9 cellular contexts compared by ENCODE assay signal in genomic region chr6:139882977-139883728, GRCh38.
DNase-seq lines count a peak whose midpoint lies in the region; ATAC-seq, FAIRE-seq and TF ChIP-seq lines count a peak whose summit lies in the region.
"Had no signal": no experiment of that assay in that cellular context is flagged by ENCODE, and none has a peak within 500 bp of the region (broad histone marks: within the 10 kb centered on the region; RNA-seq: fewer than 3 reads in every experiment).

No MANE protein-coding gene starts in this region.

- H3K4me3 ChIP-seq in MM.1S (ENCODE audit: low read length) (no peak overlapping the region; the same call in 1 of the 2 replicates), pancreas (no peak overlapping the region), upper lobe of left lung (no peak overlapping the region)

- 43 to 44% methylated on average over 3 of the region's 3 CpGs for WGBS in pancreas, 2 donors
- WGBS in upper lobe of left lung, 2 donors, result 66 to 67% methylated on average over 3 of the region's 3 CpGs

- H3K4me3 Mint-ChIP-seq in activated CD4-positive, alpha-beta T cell treated with anti-CD3 and anti-CD28 coated beads for 36 hours, result no peak overlapping the region

- H3K27ac ChIP-seq in MM.1S (ENCODE audit: low read length), result peak overlapping the region; percentile 85
- peak overlapping the region in 3 of 4 donors; percentile 11 to 25 (median 18) for H3K27ac ChIP-seq in pancreas
- H3K27ac ChIP-seq in upper lobe of left lung, result no peak overlapping the region

- H3K79me2 ChIP-seq in MM.1S (ENCODE audit: low read length), result no peaks in the 10 kb centered on the region

- DNase-seq in MM.1S (peak; percentile 46), dermis blood vessel endothelial cell (peak; percentile 56), pancreas (no peak), iPS-NIHi7 (ENCODE audit: extremely low spot score) (no peak), upper lobe of left lung (no peak)
- DNase-seq in activated CD4-positive, alpha-beta T cell treated with anti-CD3 and anti-CD28 coated beads for 36 hours, result no peak
- no peak for DNase-seq in stimulated activated CD4-positive, alpha-beta T cell treated with anti-CD3 and anti-CD28 coated beads, Interleukin-4, amount 100 ng/mL, for 1 hour

- no peaks in the 10 kb centered on the region for H4K20me1 ChIP-seq in MM.1S (ENCODE audit: insufficient read depth, low read length)

- CTCF ChIA-PET in activated CD4-positive, alpha-beta T cell treated with anti-CD3 and anti-CD28 coated beads for 36 hours (lab: Charles Lee), result interaction anchor here (0.9 to 1.1 kb wide), 2 partner anchors 8 to 120 kb away, joined by 3 to 4 read pairs; no protein-coding TSS in a partner anchor

- no peaks in the 10 kb centered on the region for H3K36me3 ChIP-seq in MM.1S (replicated peaks; ENCODE audit: insufficient read depth, low read length)
- no peaks in the 10 kb centered on the region for H3K36me3 ChIP-seq in pancreas
- H3K36me3 ChIP-seq in upper lobe of left lung, result no peaks in the 10 kb centered on the region

- H3K36me3 Mint-ChIP-seq in activated CD4-positive, alpha-beta T cell treated with anti-CD3 and anti-CD28 coated beads for 36 hours (ENCODE audit: low read depth), result no peaks in the 10 kb centered on the region

- H3K9me3 Mint-ChIP-seq in activated CD4-positive, alpha-beta T cell treated with anti-CD3 and anti-CD28 coated beads for 36 hours (ENCODE audit: low read depth), result no peaks in the 10 kb centered on the region

- H3K27ac Mint-ChIP-seq in activated CD4-positive, alpha-beta T cell treated with anti-CD3 and anti-CD28 coated beads for 36 hours, result no peak overlapping the region

- peaks cover 2% of the 10 kb centered on the region for H3K27me3 Mint-ChIP-seq in activated CD4-positive, alpha-beta T cell treated with anti-CD3 and anti-CD28 coated beads for 36 hours

- POLR2A ChIA-PET in activated CD4-positive, alpha-beta T cell treated with anti-CD3 and anti-CD28 coated beads for 36 hours (lab: Charles Lee), result no interaction called here

- H3K4me2 ChIP-seq in MM.1S (ENCODE audit: low read depth, low read length), result peak overlapping the region; percentile 75; the same call in 1 of the 2 replicates

- peak overlapping the region; percentile 50 for H2AFZ ChIP-seq in MM.1S (ENCODE audit: low read length)

- H3K27me3 ChIP-seq in MM.1S (replicated peaks; ENCODE audit: insufficient read depth, low read length), result no peaks in the 10 kb centered on the region
- no peaks in the 10 kb centered on the region for H3K27me3 ChIP-seq in pancreas
- no peaks in the 10 kb centered on the region for H3K27me3 ChIP-seq in upper lobe of left lung

- no peaks in the 10 kb centered on the region for H3K9me3 ChIP-seq in MM.1S (replicated peaks; ENCODE audit: insufficient read depth, low read length)
- H3K9me3 ChIP-seq in pancreas, result no peaks in the 10 kb centered on the region
- H3K9me3 ChIP-seq in upper lobe of left lung, result no peaks in the 10 kb centered on the region

- intact Hi-C loops in pancreas (cut with DNase I), result loop anchor here in 1 of 3 donors (10.0 kb wide), 1 partner anchor 552 kb away; no protein-coding TSS in a partner anchor
- intact Hi-C loops in activated CD4-positive, alpha-beta T cell treated with anti-CD3 and anti-CD28 coated beads for 36 hours (cut with DNase I, micrococcal nuclease), result loop anchor here in 1 of 2 experiments (2.0 to 5.0 kb wide), 3 partner anchors 506 to 1680 kb away; no protein-coding TSS in a partner anchor

- FAIRE-seq in pancreas (lab: Jason Lieb, UNC), result no peak

- TF ChIP-seq POLR2A in upper lobe of left lung (IDR thresholded peaks at IDR 0.05), result no peak

- ATAC-seq in GM18511 (IDR thresholded peaks at IDR 0.05; ENCODE audit: unreplicated experiment) (peak; percentile 33), pancreas (peak in 3 of 4 donors; percentile 44 to 69 (median 65)), upper lobe of left lung (ENCODE audit: low FRiP score in 2 of 2) (no peak)
- ATAC-seq in activated CD4-positive, alpha-beta T cell treated with anti-CD3 and anti-CD28 coated beads for 36 hours, result no peak
- ATAC-seq: left lobe of liver had no signal

- H3F3A ChIP-seq in MM.1S (ENCODE audit: insufficient read depth, low read length), result peaks cover 16% of the 10 kb centered on the region; the same call in 1 of the 2 replicates

- no peaks in the 10 kb centered on the region for H3K9me2 ChIP-seq in MM.1S (replicated peaks; ENCODE audit: insufficient read depth, low read length)

- no peak for TF ChIP-seq CTCF in MM.1S (IDR thresholded peaks at IDR 0.05; ENCODE audit: low read length)
- no peak for TF ChIP-seq CTCF in pancreas (IDR thresholded peaks at IDR 0.05)
- TF ChIP-seq CTCF in upper lobe of left lung (IDR thresholded peaks at IDR 0.05), result no peak

- TF ChIP-seq EP300 in upper lobe of left lung (IDR thresholded peaks at IDR 0.05), result no peak

- peaks cover 2% of the 10 kb centered on the region for H3K4me1 Mint-ChIP-seq in activated CD4-positive, alpha-beta T cell treated with anti-CD3 and anti-CD28 coated beads for 36 hours

- H3K9ac ChIP-seq in MM.1S (ENCODE audit: low read length), result peak overlapping the region; percentile 63; the same call in 1 of the 2 replicates

- H3K4me1 ChIP-seq in MM.1S (ENCODE audit: low read length), result peaks cover 9% of the 10 kb centered on the region
- H3K4me1 ChIP-seq in pancreas, result peaks cover 0 to 11% (median 4%) of the 10 kb centered on the region in 3 donors
- H3K4me1 ChIP-seq in upper lobe of left lung, result peaks cover 0 to 15% (median 11%) of the 10 kb centered on the region in 4 donors

Comparison
In these comparisons a context has a peak if more than half of its experiments do, and no peak if none do; other contexts are left out.
1. ATAC-seq: peak in GM18511 (single experiment) and pancreas (3 of 4); none in activated CD4-positive, alpha-beta T cell treated with anti-CD3 and anti-CD28 coated beads for 36 hours (single experiment) and upper lobe of left lung (0 of 2).
2. DNase-seq: peak in MM.1S (single experiment) and dermis blood vessel endothelial cell (single experiment); none in pancreas (0 of 6), iPS-NIHi7 (single experiment), activated CD4-positive, alpha-beta T cell treated with anti-CD3 and anti-CD28 coated beads for 36 hours (single experiment), stimulated activated CD4-positive, alpha-beta T cell treated with anti-CD3 and anti-CD28 coated beads, Interleukin-4, amount 100 ng/mL, for 1 hour (single experiment) and upper lobe of left lung (0 of 2).
3. H3K27ac ChIP-seq: peak in MM.1S (single experiment) and pancreas (3 of 4); none in upper lobe of left lung (0 of 4).